Comparison of ENCODE assay signal across 8 cellular contexts in genomic region chr1:227934476-227935313, GRCh38. TPM values are rescaled to one million over a fixed set of nuclear protein-coding genes. Genes with fewer than 3 reads are reported as not detected.
DNase-seq lines count a peak whose midpoint lies in the region; ATAC-seq and TF ChIP-seq lines count a peak whose summit lies in the region.
"Had no signal": no experiment of that assay in that cellular context is flagged by ENCODE, and none has a peak within 500 bp of the region (broad histone marks: within the 10 kb centered on the region; RNA-seq: fewer than 3 reads in every experiment).

No MANE protein-coding gene starts in this region.

- H3K27me3 ChIP-seq in right atrium auricular region, result no peaks in the 10 kb centered on the region

- H3K9me3 ChIP-seq in right atrium auricular region, result no peaks in the 10 kb centered on the region
- H3K9me3 ChIP-seq: neutrophil had no signal

- ATAC-seq in HG03039 (IDR thresholded peaks at IDR 0.05; ENCODE audit: unreplicated experiment), result no peak

- H3K27ac Mint-ChIP-seq in activated T-helper 2 cell treated with anti-CD3 and anti-CD28 coated beads, Interferon-gamma antibody, Interleukin-2, Interleukin-4, amounts not matched to agents 10 μg/mL and 5 μg/mL and 100 μg/mL, durations not matched to agents 14 hours and 24 hours and 36 hours, result peak overlapping the region; percentile 28

- no peak overlapping the region for H3K4me3 ChIP-seq in right atrium auricular region

- peaks cover 25% of the 10 kb centered on the region for H3K9me3 Mint-ChIP-seq in activated T-helper 2 cell treated with anti-CD3 and anti-CD28 coated beads, Interferon-gamma antibody, Interleukin-2, Interleukin-4, amounts not matched to agents 10 μg/mL and 5 μg/mL and 100 μg/mL, durations not matched to agents 14 hours and 24 hours and 36 hours

- peak; percentile 55 to 66 for DNase-seq in Kasumi-1 (lab: John Stamatoyannopoulos, UW)
- no peak for DNase-seq in activated T-helper 2 cell treated with anti-CD3 and anti-CD28 coated beads, Interferon-gamma antibody, Interleukin-2, Interleukin-4, amounts not matched to agents 10 μg/mL and 5 μg/mL and 100 μg/mL, durations not matched to agents 14 hours and 24 hours and 36 hours (ENCODE audit: low spot score)
- peak; percentile 68 for DNase-seq in right atrium auricular region (ENCODE audit: low spot score)
- DNase-seq in stimulated activated CD8-positive, alpha-beta memory T cell treated with anti-CD3 and anti-CD28 coated beads, Interleukin-12 subunit alpha, Interleukin-12 subunit beta, amount 100 ng/mL, for 24 hours (ENCODE audit: extremely low read depth), result peak; percentile 25
- DNase-seq in NCI-H524 (lab: John Stamatoyannopoulos, UW), result no peak
- no peak for DNase-seq in KG1 (lab: John Stamatoyannopoulos, UW)

- peak overlapping the region in 1 of 2 donors; percentile 40 for H3K27ac ChIP-seq in right atrium auricular region
- H3K27ac ChIP-seq: neutrophil had no signal

- H3K36me3 ChIP-seq in right atrium auricular region, result no peaks in the 10 kb centered on the region
- H3K36me3 ChIP-seq: neutrophil had no signal

- H3K27me3 Mint-ChIP-seq in activated T-helper 2 cell treated with anti-CD3 and anti-CD28 coated beads, Interferon-gamma antibody, Interleukin-2, Interleukin-4, amounts not matched to agents 10 μg/mL and 5 μg/mL and 100 μg/mL, durations not matched to agents 14 hours and 24 hours and 36 hours (ENCODE audit: low read depth), result peaks cover 7% of the 10 kb centered on the region

- peaks cover 3% of the 10 kb centered on the region for H3K4me1 Mint-ChIP-seq in activated T-helper 2 cell treated with anti-CD3 and anti-CD28 coated beads, Interferon-gamma antibody, Interleukin-2, Interleukin-4, amounts not matched to agents 10 μg/mL and 5 μg/mL and 100 μg/mL, durations not matched to agents 14 hours and 24 hours and 36 hours (ENCODE audit: low read depth)

- no peak for TF ChIP-seq CTCF in right atrium auricular region (IDR thresholded peaks at IDR 0.05)

- no peak overlapping the region for H3K4me3 Mint-ChIP-seq in activated T-helper 2 cell treated with anti-CD3 and anti-CD28 coated beads, Interferon-gamma antibody, Interleukin-2, Interleukin-4, amounts not matched to agents 10 μg/mL and 5 μg/mL and 100 μg/mL, durations not matched to agents 14 hours and 24 hours and 36 hours (ENCODE audit: low read depth)

- H3K4me1 ChIP-seq in right atrium auricular region, result no peaks in the 10 kb centered on the region

- intact Hi-C loops in activated T-helper 2 cell treated with anti-CD3 and anti-CD28 coated beads, Interferon-gamma antibody, Interleukin-2, Interleukin-4, amounts not matched to agents 10 μg/mL and 5 μg/mL and 100 μg/mL, durations not matched to agents 14 hours and 24 hours and 36 hours (cut with micrococcal nuclease), result no loop called here

- H3K36me3 Mint-ChIP-seq in activated T-helper 2 cell treated with anti-CD3 and anti-CD28 coated beads, Interferon-gamma antibody, Interleukin-2, Interleukin-4, amounts not matched to agents 10 μg/mL and 5 μg/mL and 100 μg/mL, durations not matched to agents 14 hours and 24 hours and 36 hours (ENCODE audit: low read depth), result no peaks in the 10 kb centered on the region

RNA-seq across cellular contexts. Expression of gene WNT9A, which starts 13.0 kb away (rescaled TPM):
- total RNA-seq in activated T-helper 2 cell treated with anti-CD3 and anti-CD28 coated beads, Interferon-gamma antibody, Interleukin-2, Interleukin-4, amounts not matched to agents 10 μg/mL and 5 μg/mL and 100 μg/mL, durations not matched to agents 14 hours and 24 hours and 36 hours, result 0.05 TPM in 1 of 2 replicates, not detected in the other
- total RNA-seq in right atrium auricular region, result 1 to 10 TPM in 1 of 2 donors, under 1 TPM in 1; 0.78 to 2.2 TPM

Comparison
In these comparisons a context has a peak if more than half of its experiments do, and no peak if none do; other contexts are left out.
1. DNase-seq: peak in Kasumi-1 (2 of 2), right atrium auricular region (single experiment) and stimulated activated CD8-positive, alpha-beta memory T cell treated with anti-CD3 and anti-CD28 coated beads, Interleukin-12 subunit alpha, Interleukin-12 subunit beta, amount 100 ng/mL, for 24 hours (single experiment); none in activated T-helper 2 cell treated with anti-CD3 and anti-CD28 coated beads, Interferon-gamma antibody, Interleukin-2, Interleukin-4, amounts not matched to agents 10 μg/mL and 5 μg/mL and 100 μg/mL, durations not matched to agents 14 hours and 24 hours and 36 hours (single experiment), NCI-H524 (0 of 2) and KG1 (single experiment).